ENCODE assay signal across 1 cellular context in genomic region chr10:101724446-101724845, GRCh38.
TF ChIP-seq lines count a peak whose summit lies in the region.

No MANE protein-coding gene starts in this region.

TF ChIP-seq in H1, 55 proteins besides CTCF, POLR2A, EP300 and RAD21:
- TF ChIP-seq KDM1A (IDR thresholded peaks at IDR 0.05; ENCODE audit: borderline replicate concordance, low read length) (no peak), RBBP5 (IDR thresholded peaks at IDR 0.05; ENCODE audit: borderline replicate concordance, low read depth, low read length) (no peak), GTF2F1 (IDR thresholded peaks at IDR 0.05; ENCODE audit: borderline replicate concordance, low read depth, low read length) (no peak), CHD7 (IDR thresholded peaks at IDR 0.05; ENCODE audit: insufficient replicate concordance, low read length) (no peak), POLR2AphosphoS5 (IDR thresholded peaks at IDR 0.05; ENCODE audit: low read depth, low read length) (no peak), HDAC2 (IDR thresholded peaks at IDR 0.05; ENCODE audit: borderline replicate concordance in 1 of 2, low read depth in 2 of 2, low read length in 2 of 2) (no peak), TAF1 (IDR thresholded peaks at IDR 0.05; ENCODE audit: low read depth, low read length) (no peak), BACH1 (IDR thresholded peaks at IDR 0.05; ENCODE audit: low read length) (no peak)
